9 cellular contexts compared by ENCODE assay signal in genomic region chr2:218981390-218982311, GRCh38. TPM values are rescaled to one million over a fixed set of nuclear protein-coding genes. Genes with fewer than 3 reads are reported as not detected.
DNase-seq lines count a peak whose midpoint lies in the region; ATAC-seq and TF ChIP-seq lines count a peak whose summit lies in the region.
"Had no signal": no experiment of that assay in that cellular context is flagged by ENCODE, and none has a peak within 500 bp of the region (broad histone marks: within the 10 kb centered on the region; RNA-seq: fewer than 3 reads in every experiment).

No MANE protein-coding gene starts in this region.

- H3K27me3 ChIP-seq in CD8-positive, alpha-beta T cell (ENCODE audit: insufficient read depth, low read length), result peaks cover 52% of the 10 kb centered on the region
- peaks cover 74% of the 10 kb centered on the region for H3K27me3 ChIP-seq in MM.1S (replicated peaks; ENCODE audit: insufficient read depth, low read length)
- H3K27me3 ChIP-seq in mesenchymal stem cell (ENCODE audit: control insufficient read depth in 1 of 2, insufficient read depth in 1 of 2, low read length in 2 of 2), result peaks cover 87 to 88% of the 10 kb centered on the region in 2 experiments

- no peak overlapping the region for H2BK15ac ChIP-seq in mesenchymal stem cell (ENCODE audit: low read depth, poor library complexity, severe bottlenecking)

- peak; percentile 43 for ATAC-seq in CD8-positive, alpha-beta T cell
- no peak for ATAC-seq in GM19351 (IDR thresholded peaks at IDR 0.05; ENCODE audit: unreplicated experiment)
- no peak for ATAC-seq in HG03280 (IDR thresholded peaks at IDR 0.05; ENCODE audit: unreplicated experiment)

- H3K36me3 Mint-ChIP-seq in CD8-positive, alpha-beta T cell, result no peaks in the 10 kb centered on the region

- H3K4me2 ChIP-seq in MM.1S (ENCODE audit: low read depth, low read length) (peak overlapping the region; percentile 35; the same call in 1 of the 2 replicates), mesenchymal stem cell (ENCODE audit: low read length, poor library complexity, severe bottlenecking) (no peak overlapping the region)

- H3K9ac ChIP-seq in MM.1S (ENCODE audit: low read length), result no peak overlapping the region
- H3K9ac ChIP-seq in mesenchymal stem cell (ENCODE audit: low read length), result no peak overlapping the region

- no peak overlapping the region for H3K18ac ChIP-seq in mesenchymal stem cell (ENCODE audit: low read depth in 1 of 2, low read length in 2 of 2)

- no peak overlapping the region for H3K23ac ChIP-seq in mesenchymal stem cell (ENCODE audit: low read length in 2 of 2)

- no peak overlapping the region for H3K27ac ChIP-seq in CD8-positive, alpha-beta T cell (ENCODE audit: low read depth, low read length)
- H3K27ac ChIP-seq in MM.1S (ENCODE audit: low read length) (no peak overlapping the region), mesodermal cell (ENCODE audit: low read depth, low read length, severe bottlenecking) (no peak overlapping the region), urinary bladder (ENCODE audit: low read depth) (no peak overlapping the region), mesenchymal stem cell (ENCODE audit: low read length, poor library complexity, severe bottlenecking) (no peak overlapping the region)

- H3F3A ChIP-seq in MM.1S (ENCODE audit: insufficient read depth, low read length), result no peaks in the 10 kb centered on the region

- POLR2A ChIA-PET in CD8-positive, alpha-beta T cell (lab: Charles Lee), result no interaction called here

- peaks cover 61% of the 10 kb centered on the region for H3K27me3 Mint-ChIP-seq in CD8-positive, alpha-beta T cell (ENCODE audit: low read depth)

- peaks cover 42% of the 10 kb centered on the region for H3K4me1 Mint-ChIP-seq in CD8-positive, alpha-beta T cell (ENCODE audit: low read depth)

- no peak overlapping the region for H4K91ac ChIP-seq in mesenchymal stem cell (ENCODE audit: low read length)

- peak overlapping the region; percentile 50 for H3K4me3 ChIP-seq in CD8-positive, alpha-beta T cell (ENCODE audit: low read depth, low read length)
- H3K4me3 ChIP-seq in MM.1S (ENCODE audit: low read length), result peak overlapping the region; percentile 17; the same call in 1 of the 2 replicates
- peak overlapping the region; percentile 3 for H3K4me3 ChIP-seq in mesodermal cell (ENCODE audit: extremely low read depth, insufficient read depth, low read length, poor library complexity, severe bottlenecking)
- peak overlapping the region; percentile 14 for H3K4me3 ChIP-seq in urinary bladder (ENCODE audit: low read depth, low read length)
- no peak overlapping the region for H3K4me3 ChIP-seq in mesenchymal stem cell (ENCODE audit: insufficient read depth in 1 of 2, low read depth in 1 of 2, low read length in 2 of 2)

- H3K9me3 ChIP-seq in CD8-positive, alpha-beta T cell (ENCODE audit: low read length), result no peaks in the 10 kb centered on the region
- no peaks in the 10 kb centered on the region for H3K9me3 ChIP-seq in MM.1S (replicated peaks; ENCODE audit: insufficient read depth, low read length)
- no peaks in the 10 kb centered on the region for H3K9me3 ChIP-seq in mesodermal cell (ENCODE audit: control insufficient read depth, low read length)
- no peaks in the 10 kb centered on the region for H3K9me3 ChIP-seq in mesenchymal stem cell (ENCODE audit: control insufficient read depth, low read length)
- H3K9me3 ChIP-seq: adrenal gland had no signal

- no peak overlapping the region for H2AK5ac ChIP-seq in mesenchymal stem cell (ENCODE audit: low read length, severe bottlenecking)

- H3K4me3 Mint-ChIP-seq in CD8-positive, alpha-beta T cell, result peak overlapping the region; percentile 83

- H2AFZ ChIP-seq in MM.1S (ENCODE audit: low read length) (no peak overlapping the region), mesenchymal stem cell (ENCODE audit: low read depth, low read length) (no peak overlapping the region)

- H3K27ac Mint-ChIP-seq in CD8-positive, alpha-beta T cell, result no peak overlapping the region

- H3K36me3 ChIP-seq in CD8-positive, alpha-beta T cell (ENCODE audit: insufficient read depth, low read length), result no peaks in the 10 kb centered on the region
- H3K36me3 ChIP-seq in MM.1S (replicated peaks; ENCODE audit: insufficient read depth, low read length) (no peaks in the 10 kb centered on the region), mesodermal cell (ENCODE audit: control insufficient read depth, insufficient read depth, low read length) (no peaks in the 10 kb centered on the region), urinary bladder (ENCODE audit: insufficient read depth) (no peaks in the 10 kb centered on the region), mesenchymal stem cell (ENCODE audit: control insufficient read depth in 1 of 2, insufficient read depth in 2 of 2, low read depth in 1 of 2, low read length in 2 of 2) (no peaks in the 10 kb centered on the region)
- H3K36me3 ChIP-seq: adrenal gland had no signal

- no peak overlapping the region for H4K8ac ChIP-seq in mesenchymal stem cell (ENCODE audit: low read length)

- no peaks in the 10 kb centered on the region for H4K20me1 ChIP-seq in MM.1S (ENCODE audit: insufficient read depth, low read length)

- H3K9me3 Mint-ChIP-seq in CD8-positive, alpha-beta T cell, result no peaks in the 10 kb centered on the region

- H3K4me1 ChIP-seq in CD8-positive, alpha-beta T cell (ENCODE audit: insufficient read depth, low read length), result peaks cover 31% of the 10 kb centered on the region
- H3K4me1 ChIP-seq in MM.1S (ENCODE audit: low read length) (peaks cover 5% of the 10 kb centered on the region; the same call in 1 of the 2 replicates), mesodermal cell (ENCODE audit: control insufficient read depth, insufficient read depth, low read length, poor library complexity, severe bottlenecking) (peaks cover 3% of the 10 kb centered on the region), urinary bladder (ENCODE audit: insufficient read depth) (peaks cover 2% of the 10 kb centered on the region), mesenchymal stem cell (ENCODE audit: control insufficient read depth, insufficient read depth, low read depth, low read length) (peaks cover 20% of the 10 kb centered on the region)

- peak in 2 of 7 experiments; percentile 35 to 43 for DNase-seq in CD8-positive, alpha-beta T cell
- peak; percentile 5 for DNase-seq in MM.1S
- peak; percentile 43 for DNase-seq in astrocyte of the hippocampus (ENCODE audit: low read depth, low spot score)
- DNase-seq in mesenchymal stem cell, result no peak

- intact Hi-C loops in CD8-positive, alpha-beta T cell (cut with DNase I, micrococcal nuclease), result loop anchor here (5.0 to 10.0 kb wide), 3 partner anchors 74 to 129 kb away; no protein-coding TSS in a partner anchor

- no peak overlapping the region for H2BK120ac ChIP-seq in mesenchymal stem cell (ENCODE audit: low read depth, low read length)

- no peak for TF ChIP-seq CTCF in CD8-positive, alpha-beta T cell (IDR thresholded peaks at IDR 0.05)
- no peak; the same call in 1 of the 2 replicates for TF ChIP-seq CTCF in MM.1S (IDR thresholded peaks at IDR 0.05; ENCODE audit: low read length)

- H3K14ac ChIP-seq in mesenchymal stem cell (ENCODE audit: low read length in 2 of 2), result no peak overlapping the region

- 0 to 1% methylated on average over 28 to 96 of the region's 98 CpGs for WGBS in mesodermal cell (ENCODE audit: insufficient coverage in 2 of 2), 2 experiments
- WGBS in urinary bladder, result 1% methylated on average over 98 of the region's 98 CpGs
- 3% methylated on average over 80 of the region's 98 CpGs for WGBS in mesenchymal stem cell

- H3K9me2 ChIP-seq in MM.1S (replicated peaks; ENCODE audit: insufficient read depth, low read length), result no peaks in the 10 kb centered on the region

- no peaks in the 10 kb centered on the region for H3K79me1 ChIP-seq in mesenchymal stem cell (replicated peaks; ENCODE audit: low read length, poor library complexity, severe bottlenecking)

- CTCF ChIA-PET in CD8-positive, alpha-beta T cell (lab: Charles Lee), result interaction anchor here (0.7 to 2.6 kb wide), 12 partner anchors 9 to 173 kb away, joined by 3 to 13 read pairs (median 5); no protein-coding TSS in a partner anchor

- H3K4ac ChIP-seq in mesenchymal stem cell (ENCODE audit: low read depth in 1 of 2, low read length in 2 of 2), result no peak overlapping the region

- no peak overlapping the region for H2BK5ac ChIP-seq in mesenchymal stem cell (ENCODE audit: low read depth, low read length, poor library complexity, severe bottlenecking)

- no peak overlapping the region for H2BK12ac ChIP-seq in mesenchymal stem cell (ENCODE audit: low read length in 2 of 2)

- no peaks in the 10 kb centered on the region for H3K79me2 ChIP-seq in MM.1S (ENCODE audit: low read length)

RNA-seq across cellular contexts. Expression of gene FEV, which starts 3.3 kb away (rescaled TPM):
- total RNA-seq in CD8-positive, alpha-beta T cell, result not detected
- 4.6 TPM for polyA plus RNA-seq in mesodermal cell (2013, experiment 1 of 2)
- polyA plus RNA-seq in mesodermal cell (2013, experiment 2 of 2), result 3.2 TPM
- not detected for total RNA-seq in urinary bladder
- not detected for polyA plus RNA-seq in urinary bladder
- not detected for polyA plus RNA-seq in mesenchymal stem cell (2013, experiment 1 of 2)
- polyA plus RNA-seq in mesenchymal stem cell (2013, experiment 2 of 2), result not detected

RNA-seq across cellular contexts. Expression of gene CRYBA2, which starts 11.6 kb away (rescaled TPM):
- not detected for total RNA-seq in CD8-positive, alpha-beta T cell
- 3.2 TPM for polyA plus RNA-seq in mesodermal cell (2013, experiment 1 of 2)
- 2.6 TPM for polyA plus RNA-seq in mesodermal cell (2013, experiment 2 of 2)
- total RNA-seq in urinary bladder, result not detected
- not detected for polyA plus RNA-seq in urinary bladder
- not detected for polyA plus RNA-seq in mesenchymal stem cell (2013, experiment 1 of 2)
- not detected for polyA plus RNA-seq in mesenchymal stem cell (2013, experiment 2 of 2)

RNA-seq across cellular contexts. Expression of gene CDK5R2, which starts 22.2 kb away (rescaled TPM):
- not detected for total RNA-seq in CD8-positive, alpha-beta T cell
- polyA plus RNA-seq in mesodermal cell (2013, experiment 1 of 2), result 0.74 TPM
- polyA plus RNA-seq in mesodermal cell (2013, experiment 2 of 2), result 0.40 TPM
- 0.16 TPM for total RNA-seq in urinary bladder
- 0.23 TPM for polyA plus RNA-seq in urinary bladder
- polyA plus RNA-seq in mesenchymal stem cell (2013, experiment 1 of 2), result 0.03 TPM
- not detected for polyA plus RNA-seq in mesenchymal stem cell (2013, experiment 2 of 2)

RNA-seq across cellular contexts. Expression of gene CFAP65, which starts 59.7 kb away (rescaled TPM):
- total RNA-seq in CD8-positive, alpha-beta T cell, result not detected
- 0.15 TPM for polyA plus RNA-seq in mesodermal cell (2013, experiment 1 of 2)
- 0.51 TPM for polyA plus RNA-seq in mesodermal cell (2013, experiment 2 of 2)
- not detected for total RNA-seq in urinary bladder
- polyA plus RNA-seq in urinary bladder, result not detected
- 0.01 TPM for polyA plus RNA-seq in mesenchymal stem cell (2013, experiment 1 of 2)
- not detected for polyA plus RNA-seq in mesenchymal stem cell (2013, experiment 2 of 2)

Comparison
In these comparisons a context has a peak if more than half of its experiments do, and no peak if none do; other contexts are left out.
1. H3K4me3 ChIP-seq: peak in CD8-positive, alpha-beta T cell (single experiment), MM.1S (single experiment), mesodermal cell (single experiment) and urinary bladder (single experiment); none in mesenchymal stem cell (0 of 2).